In genomic region chr2:173653427-173653795, GRCh38 we compare ENCODE assay signal across 1 cellular context.
TF ChIP-seq lines count a peak whose summit lies in the region.

No MANE protein-coding gene starts in this region.

TF ChIP-seq in A549, 52 proteins besides CTCF, POLR2A, EP300 and RAD21 (continued from another document):
- TF ChIP-seq, protein P1, sequence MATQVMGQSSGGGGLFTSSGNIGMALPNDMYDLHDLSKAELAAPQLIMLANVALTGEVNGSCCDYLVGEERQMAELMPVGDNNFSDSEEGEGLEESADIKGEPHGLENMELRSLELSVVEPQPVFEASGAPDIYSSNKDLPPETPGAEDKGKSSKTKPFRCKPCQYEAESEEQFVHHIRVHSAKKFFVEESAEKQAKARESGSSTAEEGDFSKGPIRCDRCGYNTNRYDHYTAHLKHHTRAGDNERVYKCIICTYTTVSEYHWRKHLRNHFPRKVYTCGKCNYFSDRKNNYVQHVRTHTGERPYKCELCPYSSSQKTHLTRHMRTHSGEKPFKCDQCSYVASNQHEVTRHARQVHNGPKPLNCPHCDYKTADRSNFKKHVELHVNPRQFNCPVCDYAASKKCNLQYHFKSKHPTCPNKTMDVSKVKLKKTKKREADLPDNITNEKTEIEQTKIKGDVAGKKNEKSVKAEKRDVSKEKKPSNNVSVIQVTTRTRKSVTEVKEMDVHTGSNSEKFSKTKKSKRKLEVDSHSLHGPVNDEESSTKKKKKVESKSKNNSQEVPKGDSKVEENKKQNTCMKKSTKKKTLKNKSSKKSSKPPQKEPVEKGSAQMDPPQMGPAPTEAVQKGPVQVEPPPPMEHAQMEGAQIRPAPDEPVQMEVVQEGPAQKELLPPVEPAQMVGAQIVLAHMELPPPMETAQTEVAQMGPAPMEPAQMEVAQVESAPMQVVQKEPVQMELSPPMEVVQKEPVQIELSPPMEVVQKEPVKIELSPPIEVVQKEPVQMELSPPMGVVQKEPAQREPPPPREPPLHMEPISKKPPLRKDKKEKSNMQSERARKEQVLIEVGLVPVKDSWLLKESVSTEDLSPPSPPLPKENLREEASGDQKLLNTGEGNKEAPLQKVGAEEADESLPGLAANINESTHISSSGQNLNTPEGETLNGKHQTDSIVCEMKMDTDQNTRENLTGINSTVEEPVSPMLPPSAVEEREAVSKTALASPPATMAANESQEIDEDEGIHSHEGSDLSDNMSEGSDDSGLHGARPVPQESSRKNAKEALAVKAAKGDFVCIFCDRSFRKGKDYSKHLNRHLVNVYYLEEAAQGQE (IDR thresholded peaks at IDR 0.05), result no peak
- TF ChIP-seq ZSCAN20 (CRISPR knock-in tag; IDR thresholded peaks at IDR 0.05), result no peak
- TF ChIP-seq FOSL2 (IDR thresholded peaks at IDR 0.05), result no peak
- no peak for TF ChIP-seq FOSL2 (CRISPR knock-in tag; IDR thresholded peaks at IDR 0.05)
